Comparison of ENCODE assay signal across 8 cellular contexts in the genomic region with DNA sequence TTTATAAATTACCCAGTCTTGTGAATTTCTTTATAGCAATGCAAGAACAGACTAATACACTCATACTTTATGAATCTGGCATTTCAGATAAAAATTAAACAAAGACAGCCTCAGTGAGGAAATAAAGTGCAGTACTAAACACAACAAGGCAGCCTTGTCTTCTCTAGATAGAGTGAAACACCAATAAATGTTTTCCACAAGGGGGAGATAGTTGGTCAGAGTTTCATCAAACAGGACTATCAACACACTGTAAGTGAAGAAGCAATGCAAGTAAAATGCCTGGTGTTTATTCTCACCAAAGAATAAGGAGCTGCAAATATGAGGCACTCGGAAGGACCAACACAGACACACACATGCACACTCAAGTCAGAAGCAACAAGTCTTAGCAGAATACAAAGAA.
A peak's percentile ranks its signal among the peaks of the same experiment; 100 is the strongest.
DNase-seq lines count a peak whose midpoint lies in the region; ATAC-seq and TF ChIP-seq lines count a peak whose summit lies in the region.

No MANE protein-coding gene starts in this region.

- H3K4me3 ChIP-seq in heart right ventricle: no peak overlapping the region
- no peak overlapping the region for H3K4me3 ChIP-seq in NB4 (ENCODE audit: low read depth, low read length)
- H3K4me3 ChIP-seq in astrocyte of the cerebellum (ENCODE audit: low read depth, low read length): no peak overlapping the region
- no peak overlapping the region for H3K4me3 ChIP-seq in lower lobe of right lung

- intact Hi-C loops in heart right ventricle (cut with DNase I): loop anchor here in 5 of 10 donors (5.0 to 10.0 kb wide), 3 partner anchors 734 to 1144 kb away; no protein-coding TSS in a partner anchor
- intact Hi-C loops in Right ventricle myocardium superior (cut with DNase I): no loop called here
- intact Hi-C loops in lower lobe of right lung (cut with DNase I): loop anchor here (10.0 kb wide), 1 partner anchor 734 kb away; no protein-coding TSS in a partner anchor

- ATAC-seq in heart right ventricle: peak in 2 of 8 donors; percentile 47 to 50
- ATAC-seq in Right ventricle myocardium superior (ENCODE audit: poor library complexity): no peak
- ATAC-seq in lower lobe of right lung: peak in 1 of 2 donors; percentile 63
- no peak for ATAC-seq in HG03025 (IDR thresholded peaks at IDR 0.05; ENCODE audit: low FRiP score, unreplicated experiment)

- DNase-seq in heart right ventricle (no peak), Right ventricle myocardium superior (no peak), NB4 (ENCODE audit: low read depth) (peak; percentile 60), astrocyte of the cerebellum (ENCODE audit: low read depth) (peak; percentile 43), lower lobe of right lung (no peak), occipital lobe (lab: John Stamatoyannopoulos, UW) (no peak)
- no peak for DNase-seq in activated CD4-positive, alpha-beta T cell treated with anti-CD3 and anti-CD28 coated beads, Interleukin-2, amount 50 U/mL, for 1 hour

- WGBS in heart right ventricle, 2 donors: 48 to 68% methylated on average over 1 of the region's 1 CpG

- TF ChIP-seq CTCF in heart right ventricle (IDR thresholded peaks at IDR 0.05) (peak in 8 of 9 donors; percentile 14 to 53 (median 36)), NB4 (IDR thresholded peaks at IDR 0.05; ENCODE audit: low read depth, low read length) (no peak), astrocyte of the cerebellum (IDR thresholded peaks at IDR 0.05; ENCODE audit: low read depth, low read length, missing control alignments) (peak; percentile 20), lower lobe of right lung (IDR thresholded peaks at IDR 0.05) (peak; percentile 32)

- in situ Hi-C loops in astrocyte of the cerebellum (cut with HindIII; ENCODE audit: low sequenced_read_pairs): no loop called here

- H3K9me3 ChIP-seq in heart right ventricle: peaks cover 0 to 11% (median 0%) of the 10 kb centered on the region in 11 donors
- H3K9me3 ChIP-seq in lower lobe of right lung: no peaks in the 10 kb centered on the region

- H3K4me1 ChIP-seq in heart right ventricle: no peaks in the 10 kb centered on the region
- no peaks in the 10 kb centered on the region for H3K4me1 ChIP-seq in lower lobe of right lung

- H3K36me3 ChIP-seq in heart right ventricle (no peaks in the 10 kb centered on the region), lower lobe of right lung (no peaks in the 10 kb centered on the region)

- H3K27me3 ChIP-seq in heart right ventricle: peaks cover 0 to 32% (median 0%) of the 10 kb centered on the region in 7 donors
- H3K27me3 ChIP-seq in lower lobe of right lung (ENCODE audit: low read depth): no peaks in the 10 kb centered on the region

- no peak for TF ChIP-seq POLR2A in NB4 (IDR thresholded peaks at IDR 0.05; ENCODE audit: extremely low read depth, insufficient read length)

- no peak overlapping the region for H3K27ac ChIP-seq in heart right ventricle
- H3K27ac ChIP-seq in lower lobe of right lung: no peak overlapping the region

Comparison
In these comparisons a context has a peak if more than half of its experiments do, and no peak if none do; other contexts are left out.
1. DNase-seq: peak in NB4 (single experiment) and astrocyte of the cerebellum (single experiment); none in heart right ventricle (0 of 2), Right ventricle myocardium superior (single experiment), lower lobe of right lung (single experiment), occipital lobe (single experiment) and activated CD4-positive, alpha-beta T cell treated with anti-CD3 and anti-CD28 coated beads, Interleukin-2, amount 50 U/mL, for 1 hour (single experiment).